Comparison of ENCODE assay signal across 8 cellular contexts in the genomic region with DNA sequence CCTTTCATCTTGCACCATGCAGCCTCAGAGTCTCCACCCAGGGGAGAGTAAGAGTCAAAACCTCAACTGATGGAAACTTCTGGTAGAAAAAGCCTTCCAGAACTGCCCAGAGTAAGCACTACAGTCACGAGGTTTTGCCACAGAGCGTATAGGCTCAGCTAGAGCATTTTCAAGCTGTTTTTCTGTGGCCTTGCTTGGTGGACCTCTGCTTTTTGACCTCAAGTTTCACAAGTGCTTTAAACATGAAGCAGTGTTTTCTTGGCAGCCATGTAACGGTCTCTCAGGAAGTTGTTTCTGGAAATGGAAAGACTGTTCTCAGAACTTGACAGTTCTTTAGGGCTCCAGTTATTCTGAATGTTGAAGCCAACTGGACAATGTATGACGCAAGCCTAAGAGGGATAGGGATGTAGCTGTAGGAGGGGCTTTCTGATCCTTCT.
A peak's percentile ranks its signal among the peaks of the same experiment; 100 is the strongest.
DNase-seq lines count a peak whose midpoint lies in the region; ATAC-seq, FAIRE-seq and TF ChIP-seq lines count a peak whose summit lies in the region.

No MANE protein-coding gene starts in this region.

- no peak for TF ChIP-seq POLR2A in endothelial cell of umbilical vein (IDR thresholded peaks at IDR 0.05; ENCODE audit: low read depth, low read length)

- BruUV-seq in endothelial cell of umbilical vein (replicated peaks; lab: Mats Ljungman, UMichigan): no TSS peak

- H3K4me3 ChIP-seq in endothelial cell of umbilical vein (replicated peaks in 1 of 3; ENCODE audit: insufficient read depth in 1 of 3, low read depth in 1 of 3, low read length in 3 of 3): no peak overlapping the region

- intact Hi-C loops in endothelial cell of umbilical vein (cut with micrococcal nuclease) (no loop called here), head of caudate nucleus (cut with DNase I) (no loop called here)

- H3K4me1 ChIP-seq in endothelial cell of umbilical vein (ENCODE audit: control insufficient read depth, extremely low read depth, insufficient read depth, low read length): peaks cover 25% of the 10 kb centered on the region

- ATAC-seq in GM19438 (IDR thresholded peaks at IDR 0.05; ENCODE audit: low read depth, unreplicated experiment) (peak; percentile 70), HG03432 (IDR thresholded peaks at IDR 0.05; ENCODE audit: unreplicated experiment) (peak; percentile 77), HG02642 (IDR thresholded peaks at IDR 0.05; ENCODE audit: poor library complexity, unreplicated experiment) (no peak)
- ATAC-seq in stimulated activated naive CD8-positive, alpha-beta T cell treated with anti-CD3 and anti-CD28 coated beads, Interleukin-15, Interleukin-2, amounts not matched to agents 100 U/mL and 50 U/mL, for 24 hours: peak; percentile 88

- DNase-seq in endothelial cell of umbilical vein (ENCODE audit: low read depth, low spot score): peak; percentile 88
- DNase-seq in stimulated activated naive CD8-positive, alpha-beta T cell treated with anti-CD3 and anti-CD28 coated beads, Interleukin-15, Interleukin-2, amounts not matched to agents 100 U/mL and 50 U/mL, for 24 hours: no peak
- no peak for DNase-seq in HK-2 (ENCODE audit: unreplicated experiment)
- no peak for DNase-seq in nucleus accumbens (lab: John Stamatoyannopoulos, UW)
- DNase-seq in head of caudate nucleus: no peak

- no peaks in the 10 kb centered on the region for H3K9me3 ChIP-seq in endothelial cell of umbilical vein (replicated peaks; ENCODE audit: control insufficient read depth, insufficient read depth, low read length)

- H3K9me1 ChIP-seq in endothelial cell of umbilical vein (replicated peaks; ENCODE audit: control insufficient read depth, extremely low read depth, insufficient read depth, low read length): no peaks in the 10 kb centered on the region

- CTCF ChIA-PET in endothelial cell of umbilical vein (lab: Charles Lee): interaction anchor here (1.0 to 1.8 kb wide), 4 partner anchors 9 to 213 kb away, joined by 3 to 7 read pairs (median 3); no protein-coding TSS in a partner anchor

- dilution Hi-C loops in endothelial cell of umbilical vein (cut with MboI; ENCODE audit: extremely low pct_ligation_motif_present, low sequenced_read_pairs): no loop called here

- no peaks in the 10 kb centered on the region for H4K20me1 ChIP-seq in endothelial cell of umbilical vein (replicated peaks; ENCODE audit: control insufficient read depth, extremely low read depth, insufficient read depth, low read length)

- H3K27ac ChIP-seq in endothelial cell of umbilical vein (ENCODE audit: insufficient read depth, low read depth, low read length): no peak overlapping the region

- POLR2A ChIA-PET in endothelial cell of umbilical vein (lab: Charles Lee): no interaction called here

- H3K27me3 ChIP-seq in endothelial cell of umbilical vein (ENCODE audit: control insufficient read depth in 2 of 2, insufficient read depth in 2 of 2, low read length in 2 of 2): no peaks in the 10 kb centered on the region

- no peak overlapping the region for H3K4me2 ChIP-seq in endothelial cell of umbilical vein (ENCODE audit: insufficient read depth, low read length)

- no peak for TF ChIP-seq CTCF in endothelial cell of umbilical vein (IDR thresholded peaks at IDR 0.05; ENCODE audit: extremely low read depth in 1 of 2, insufficient read depth in 1 of 2, low read depth in 1 of 2, low read length in 2 of 2)

- no peaks in the 10 kb centered on the region for H3K79me2 ChIP-seq in endothelial cell of umbilical vein (ENCODE audit: control insufficient read depth, insufficient read depth, low read length)

- no peak overlapping the region for H3K9ac ChIP-seq in endothelial cell of umbilical vein (replicated peaks; ENCODE audit: extremely low read depth, insufficient read depth, low read length)

- no peak overlapping the region for H2AFZ ChIP-seq in endothelial cell of umbilical vein (ENCODE audit: low read depth, low read length)

- FAIRE-seq in endothelial cell of umbilical vein (lab: Jason Lieb, UNC): peak; percentile 68

- H3K36me3 ChIP-seq in endothelial cell of umbilical vein (ENCODE audit: control insufficient read depth in 2 of 2, extremely low read depth in 1 of 2, insufficient read depth in 2 of 2, low read length in 2 of 2): no peaks in the 10 kb centered on the region

TF ChIP-seq in endothelial cell of umbilical vein, 7 proteins besides CTCF, POLR2A, EP300 and RAD21:
- TF ChIP-seq, protein P1, sequence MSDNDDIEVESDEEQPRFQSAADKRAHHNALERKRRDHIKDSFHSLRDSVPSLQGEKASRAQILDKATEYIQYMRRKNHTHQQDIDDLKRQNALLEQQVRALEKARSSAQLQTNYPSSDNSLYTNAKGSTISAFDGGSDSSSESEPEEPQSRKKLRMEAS (IDR thresholded peaks at IDR 0.05; ENCODE audit: insufficient read depth, insufficient read length): no peak
- TF ChIP-seq JUN (IDR thresholded peaks at IDR 0.05; ENCODE audit: borderline replicate concordance, insufficient read depth, insufficient read length, low read depth): no peak
- no peak for TF ChIP-seq EZH2 (IDR thresholded peaks at IDR 0.05; ENCODE audit: borderline replicate concordance, low read depth, low read length, severe bottlenecking)
- no peak for TF ChIP-seq MYC (IDR thresholded peaks at IDR 0.05; ENCODE audit: low read depth, low read length)
- no peak for TF ChIP-seq GATA2 (IDR thresholded peaks at IDR 0.05; ENCODE audit: insufficient read depth, insufficient read length, low read depth, low read length)
